1 cellular context compared by ENCODE assay signal in the genomic region with DNA sequence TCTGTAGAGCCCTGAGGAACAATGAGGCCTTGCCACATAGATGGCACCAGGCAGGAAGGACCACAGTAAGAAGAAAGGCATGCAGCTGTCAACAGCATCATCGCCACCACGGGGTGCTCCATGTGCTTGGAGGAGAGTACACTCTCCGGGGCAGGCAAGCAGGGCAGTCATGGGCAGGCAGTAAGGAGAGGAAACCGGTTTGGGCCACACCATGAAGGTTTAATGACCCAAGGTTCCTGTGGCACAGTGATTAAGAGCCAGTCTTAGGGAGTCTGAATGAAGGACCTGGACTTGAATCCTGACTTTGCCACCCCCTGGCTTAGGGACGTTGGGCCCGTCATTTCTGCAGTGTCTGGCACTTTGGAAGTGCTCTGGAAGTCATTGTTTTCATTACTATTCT.
TF ChIP-seq lines count a peak whose summit lies in the region.

No MANE protein-coding gene starts in this region.

TF ChIP-seq in IMR-90, 13 proteins besides CTCF, POLR2A, EP300 and RAD21 (continued from another document):
- TF ChIP-seq SMC3 (IDR thresholded peaks at IDR 0.05; ENCODE audit: low read depth, low read length), result no peak
- TF ChIP-seq CHD1 (IDR thresholded peaks at IDR 0.05; ENCODE audit: low read depth, low read length), result no peak
- TF ChIP-seq RCOR1 (IDR thresholded peaks at IDR 0.05; ENCODE audit: insufficient replicate concordance, low read length), result no peak
